ENCODE assay signal across 8 cellular contexts in the genomic region with DNA sequence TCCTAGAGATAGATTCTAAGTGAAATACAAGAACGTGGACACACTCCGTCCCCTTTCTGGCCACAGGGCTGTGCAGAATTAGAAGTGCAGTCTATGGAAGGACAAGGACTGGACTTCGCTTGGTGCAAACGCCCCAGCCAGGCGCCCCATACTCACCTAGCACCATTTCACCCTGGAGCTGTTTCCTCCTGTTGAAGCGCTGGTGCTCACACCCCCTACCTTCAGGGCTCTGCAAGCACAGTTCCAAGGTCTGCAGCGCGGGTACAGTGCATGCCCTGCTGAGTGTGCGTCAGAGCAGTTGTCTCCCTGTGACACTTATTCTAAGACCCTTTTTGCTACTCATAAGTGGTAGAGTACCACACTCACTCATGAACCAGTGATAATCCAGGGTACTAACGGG. TPM values are rescaled to one million over a fixed set of nuclear protein-coding genes. Genes with fewer than 3 reads are reported as not detected.
DNase-seq lines count a peak whose midpoint lies in the region; FAIRE-seq and TF ChIP-seq lines count a peak whose summit lies in the region.

No MANE protein-coding gene starts in this region.

- H4K20me1 ChIP-seq in keratinocyte (ENCODE audit: control insufficient read depth, extremely low read depth, insufficient read depth, low read length): peaks cover 24% of the 10 kb centered on the region

- H3K27me3 ChIP-seq in keratinocyte (ENCODE audit: control insufficient read depth, extremely low read depth, insufficient read depth, low read length) (no peaks in the 10 kb centered on the region), uterus (no peaks in the 10 kb centered on the region)

- H3K9me3 ChIP-seq in keratinocyte (ENCODE audit: control insufficient read depth, low read depth, low read length) (no peaks in the 10 kb centered on the region), uterus (no peaks in the 10 kb centered on the region)

- no peak for FAIRE-seq in keratinocyte (lab: Jason Lieb, UNC)

- H3K9me1 ChIP-seq in keratinocyte (ENCODE audit: control insufficient read depth, extremely low read depth, insufficient read depth, low read length): peaks cover 2% of the 10 kb centered on the region

- H3K9ac ChIP-seq in keratinocyte (ENCODE audit: control insufficient read depth, extremely low read depth, insufficient read depth, low read length): no peak overlapping the region

- dilution Hi-C loops in keratinocyte (cut with MboI; ENCODE audit: extremely low pct_ligation_motif_present, low sequenced_read_pairs): no loop called here

- H3K4me3 ChIP-seq in keratinocyte (ENCODE audit: control insufficient read depth in 2 of 3, extremely low read depth in 1 of 3, insufficient read depth in 2 of 3, low read depth in 1 of 3, low read length in 3 of 3) (no peak overlapping the region), uterus (no peak overlapping the region)

- H3K36me3 ChIP-seq in keratinocyte (ENCODE audit: control insufficient read depth in 2 of 2, extremely low read depth in 1 of 2, insufficient read depth in 2 of 2, low read length in 2 of 2): no peaks in the 10 kb centered on the region
- no peaks in the 10 kb centered on the region for H3K36me3 ChIP-seq in uterus

- DNase-seq in activated gamma-delta T cell treated with Interleukin-2 at 50 U/mL for 16 hours (peak; percentile 39), activated gamma-delta T cell (lab: John Stamatoyannopoulos, UW) (no peak), keratinocyte (ENCODE audit: low read depth, low spot score) (no peak), uterus (no peak), LoVo (ENCODE audit: low spot score) (no peak), globus pallidus (ENCODE audit: low spot score) (no peak), MV-4-11 (lab: John Stamatoyannopoulos, UW) (no peak)
- DNase-seq in activated T-cell treated with anti-CD3 and anti-CD28 coated beads, Interleukin-2, amount 50 U/mL, for 1 hour: peak; percentile 54

- intact Hi-C loops in uterus (cut with DNase I; ENCODE audit: low total_unique reads): loop anchor here (10.0 kb wide), 1 partner anchor 99 kb away; no protein-coding TSS in a partner anchor

- no peak overlapping the region for H2AFZ ChIP-seq in keratinocyte (ENCODE audit: control insufficient read depth, low read length)

- H3K79me2 ChIP-seq in keratinocyte (ENCODE audit: control insufficient read depth, insufficient read depth, low read length): peaks cover 70% of the 10 kb centered on the region

- peak; percentile 37 to 62 (median 44) for TF ChIP-seq CTCF in keratinocyte (optimal IDR thresholded peaks at IDR 0.05 in 1 of 3, IDR thresholded peaks at IDR 0.05 in 1 of 3, conservative IDR thresholded peaks at IDR 0.05 in 1 of 3; ENCODE audit: extremely low read depth in 1 of 3, insufficient read depth in 2 of 3, low read length in 3 of 3)
- TF ChIP-seq CTCF in uterus (IDR thresholded peaks at IDR 0.05): no peak

- H3K27ac ChIP-seq in keratinocyte (ENCODE audit: control insufficient read depth, insufficient read depth, low read length) (no peak overlapping the region), uterus (peak overlapping the region; percentile 86 to 89)

- H3K4me2 ChIP-seq in keratinocyte (ENCODE audit: control insufficient read depth, extremely low read depth, insufficient read depth, low read depth, low read length): peak overlapping the region; percentile 72

- no peak for TF ChIP-seq POLR2A in uterus (IDR thresholded peaks at IDR 0.05)

- H3K4me1 ChIP-seq in keratinocyte (ENCODE audit: control insufficient read depth, extremely low read depth, insufficient read depth, low read length): peaks cover 15% of the 10 kb centered on the region
- peaks cover 0 to 5% of the 10 kb centered on the region in 2 donors for H3K4me1 ChIP-seq in uterus

RNA-seq across cellular contexts. Expression of gene HPCAL1, which starts 3.0 kb away (rescaled TPM):
- polyA plus RNA-seq in keratinocyte: 13.7 to 33.3 TPM (median 18.0 TPM) in 3 replicates
- 7.2 TPM for polyA plus RNA-seq in keratinocyte (2011; ENCODE audit: low read depth)
- polyA plus RNA-seq in keratinocyte (2011; cell fraction: cytosol; rRNA removed): 18.8 and 36.0 TPM in 2 replicates
- 19.9 and 23.9 TPM in 2 replicates for polyA plus RNA-seq in keratinocyte (2011; cell fraction: nucleus; rRNA removed)
- polyA plus RNA-seq in keratinocyte (2012; ENCODE audit: low replicate concordance): 18.3 and 35.5 TPM in 2 replicates
- polyA minus RNA-seq in keratinocyte: 8.7 to 31.0 TPM (median 13.8 TPM) in 3 replicates
- 31.1 TPM for polyA minus RNA-seq in keratinocyte (2011; cell fraction: cytosol; rRNA and poly(A)+ RNA removed)
- 7.0 and 8.6 TPM in 2 replicates for polyA minus RNA-seq in keratinocyte (2011; cell fraction: nucleus; rRNA and poly(A)+ RNA removed)
- total RNA-seq in uterus: 100 to 1,000 TPM in 1 of 4 donors, 10 to 100 TPM in 3; 11.1 to 122 (median 48.9) TPM

Comparison
In these comparisons a context has a peak if more than half of its experiments do, and no peak if none do; other contexts are left out.
1. DNase-seq: peak in activated gamma-delta T cell treated with Interleukin-2 at 50 U/mL for 16 hours (single experiment) and activated T-cell treated with anti-CD3 and anti-CD28 coated beads, Interleukin-2, amount 50 U/mL, for 1 hour (single experiment); none in activated gamma-delta T cell (single experiment), keratinocyte (single experiment), uterus (0 of 2), LoVo (single experiment), globus pallidus (single experiment) and MV-4-11 (single experiment).
2. CTCF ChIP-seq: peak in keratinocyte (3 of 3); none in uterus (0 of 4).